1 cellular context compared by ENCODE assay signal in genomic region chr6:160991411-160992322, GRCh38.
TF ChIP-seq lines count a peak whose summit lies in the region.

TSS of gene MAP3K4 (plus strand) at chr6:160991769. CDS start at chr6:160991932, 163 bp downstream.

TF ChIP-seq in HepG2, 621 proteins besides CTCF, POLR2A, EP300 and RAD21 (continued from another document and continues in another):
- 0 out of 2 replicates have a peak, but pooled peaks have one; percentile 11 for TF ChIP-seq PRDM10 (CRISPR knock-in tag; IDR thresholded peaks at IDR 0.05; ENCODE audit: low read depth)
- no peak for TF ChIP-seq ATM (IDR thresholded peaks at IDR 0.05; ENCODE audit: borderline replicate concordance)
- no peak for TF ChIP-seq TEAD2 (CRISPR knock-in tag; IDR thresholded peaks at IDR 0.05)
- no peak for TF ChIP-seq RAD51 (IDR thresholded peaks at IDR 0.05; ENCODE audit: borderline replicate concordance)
- TF ChIP-seq HES4 (CRISPR knock-in tag; IDR thresholded peaks at IDR 0.05; ENCODE audit: borderline replicate concordance) = peak; percentile 87; the same call in 1 of the 2 replicates
- no peak for TF ChIP-seq MLLT10 (CRISPR knock-in tag; IDR thresholded peaks at IDR 0.05)
- peak; percentile 97 for TF ChIP-seq ZNF543 (CRISPR knock-in tag; IDR thresholded peaks at IDR 0.05)
- no peak for TF ChIP-seq ZNF841 (CRISPR knock-in tag; IDR thresholded peaks at IDR 0.05; ENCODE audit: borderline replicate concordance)
- TF ChIP-seq, protein P1, sequence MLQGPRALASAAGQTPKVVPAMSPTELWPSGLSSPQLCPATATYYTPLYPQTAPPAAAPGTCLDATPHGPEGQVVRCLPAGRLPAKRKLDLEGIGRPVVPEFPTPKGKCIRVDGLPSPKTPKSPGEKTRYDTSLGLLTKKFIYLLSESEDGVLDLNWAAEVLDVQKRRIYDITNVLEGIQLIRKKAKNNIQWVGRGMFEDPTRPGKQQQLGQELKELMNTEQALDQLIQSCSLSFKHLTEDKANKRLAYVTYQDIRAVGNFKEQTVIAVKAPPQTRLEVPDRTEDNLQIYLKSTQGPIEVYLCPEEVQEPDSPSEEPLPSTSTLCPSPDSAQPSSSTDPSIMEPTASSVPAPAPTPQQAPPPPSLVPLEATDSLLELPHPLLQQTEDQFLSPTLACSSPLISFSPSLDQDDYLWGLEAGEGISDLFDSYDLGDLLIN (CRISPR knock-in tag; IDR thresholded peaks at IDR 0.05; ENCODE audit: borderline replicate concordance) = peak; percentile 73; the same call in 1 of the 2 replicates
- peak; percentile 68; the same call in 1 of the 2 replicates for TF ChIP-seq ZNF101 (CRISPR knock-in tag; IDR thresholded peaks at IDR 0.05; ENCODE audit: borderline replicate concordance, low read depth)
- TF ChIP-seq ZBTB20 (CRISPR knock-in tag; IDR thresholded peaks at IDR 0.05; ENCODE audit: borderline replicate concordance, low read depth) = peak; percentile 32; the same call in 1 of the 2 replicates
- TF ChIP-seq MYC (CRISPR knock-in tag; IDR thresholded peaks at IDR 0.05; ENCODE audit: borderline replicate concordance) = peak; percentile 51; the same call in 1 of the 2 replicates
- peak; percentile 62 for TF ChIP-seq SP2 (CRISPR knock-in tag; IDR thresholded peaks at IDR 0.05)
- peak; percentile 59 for TF ChIP-seq POGZ (CRISPR knock-in tag; IDR thresholded peaks at IDR 0.05)
- TF ChIP-seq PCBP2 (optimal IDR thresholded peaks at IDR 0.05; ENCODE audit: low read depth, low read length, poor library complexity, severe bottlenecking) = no peak
- TF ChIP-seq ZNF607 (CRISPR knock-in tag; IDR thresholded peaks at IDR 0.05; ENCODE audit: borderline replicate concordance) = peak; percentile 74; the same call in 1 of the 2 replicates
- no peak for TF ChIP-seq ZNF207 (IDR thresholded peaks at IDR 0.05; ENCODE audit: borderline replicate concordance)
- peak; percentile 84 for TF ChIP-seq ZFX (CRISPR knock-in tag; IDR thresholded peaks at IDR 0.05; ENCODE audit: low read depth)
- TF ChIP-seq SOX13 (IDR thresholded peaks at IDR 0.05) = no peak
- TF ChIP-seq SOX13 (CRISPR knock-in tag; conservative IDR thresholded peaks at IDR 0.05 in 1 of 2, IDR thresholded peaks at IDR 0.05 in 1 of 2) = peak in 1 of 2 experiments; percentile 35; a peak in 2 of 4 replicates
- peak; percentile 37; the same call in 1 of the 2 replicates for TF ChIP-seq GTF3A (CRISPR knock-in tag; conservative IDR thresholded peaks at IDR 0.05)
- TF ChIP-seq MXI1 (IDR thresholded peaks at IDR 0.05; ENCODE audit: borderline replicate concordance, low read depth, low read length) = no peak
- TF ChIP-seq GMEB2 (CRISPR knock-in tag; IDR thresholded peaks at IDR 0.05; ENCODE audit: low read depth) = 0 out of 2 replicates have a peak, but pooled peaks have one; percentile 26
- peak; percentile 75 for TF ChIP-seq SP5 (CRISPR knock-in tag; IDR thresholded peaks at IDR 0.05; ENCODE audit: borderline replicate concordance, low read depth)
- TF ChIP-seq HCFC1 (IDR thresholded peaks at IDR 0.05; ENCODE audit: low read depth, low read length) = peak; percentile 37; the same call in 1 of the 2 replicates
- TF ChIP-seq, protein P2, sequence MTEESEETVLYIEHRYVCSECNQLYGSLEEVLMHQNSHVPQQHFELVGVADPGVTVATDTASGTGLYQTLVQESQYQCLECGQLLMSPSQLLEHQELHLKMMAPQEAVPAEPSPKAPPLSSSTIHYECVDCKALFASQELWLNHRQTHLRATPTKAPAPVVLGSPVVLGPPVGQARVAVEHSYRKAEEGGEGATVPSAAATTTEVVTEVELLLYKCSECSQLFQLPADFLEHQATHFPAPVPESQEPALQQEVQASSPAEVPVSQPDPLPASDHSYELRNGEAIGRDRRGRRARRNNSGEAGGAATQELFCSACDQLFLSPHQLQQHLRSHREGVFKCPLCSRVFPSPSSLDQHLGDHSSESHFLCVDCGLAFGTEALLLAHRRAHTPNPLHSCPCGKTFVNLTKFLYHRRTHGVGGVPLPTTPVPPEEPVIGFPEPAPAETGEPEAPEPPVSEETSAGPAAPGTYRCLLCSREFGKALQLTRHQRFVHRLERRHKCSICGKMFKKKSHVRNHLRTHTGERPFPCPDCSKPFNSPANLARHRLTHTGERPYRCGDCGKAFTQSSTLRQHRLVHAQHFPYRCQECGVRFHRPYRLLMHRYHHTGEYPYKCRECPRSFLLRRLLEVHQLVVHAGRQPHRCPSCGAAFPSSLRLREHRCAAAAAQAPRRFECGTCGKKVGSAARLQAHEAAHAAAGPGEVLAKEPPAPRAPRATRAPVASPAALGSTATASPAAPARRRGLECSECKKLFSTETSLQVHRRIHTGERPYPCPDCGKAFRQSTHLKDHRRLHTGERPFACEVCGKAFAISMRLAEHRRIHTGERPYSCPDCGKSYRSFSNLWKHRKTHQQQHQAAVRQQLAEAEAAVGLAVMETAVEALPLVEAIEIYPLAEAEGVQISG (CRISPR knock-in tag; IDR thresholded peaks at IDR 0.05) = peak; percentile 83
- 0 out of 2 replicates have a peak, but pooled peaks have one; percentile 2 for TF ChIP-seq TSC22D2 (CRISPR knock-in tag; IDR thresholded peaks at IDR 0.05; ENCODE audit: borderline replicate concordance)
- TF ChIP-seq ZSCAN21 (CRISPR knock-in tag; IDR thresholded peaks at IDR 0.05; ENCODE audit: borderline replicate concordance) = peak; percentile 87
- peak; percentile 60 for TF ChIP-seq ZNF788 (CRISPR knock-in tag; IDR thresholded peaks at IDR 0.05; ENCODE audit: borderline replicate concordance)
- 0 out of 2 replicates have a peak, but pooled peaks have one; percentile 28 for TF ChIP-seq MEIS2 (CRISPR knock-in tag; IDR thresholded peaks at IDR 0.05)
- peak; percentile 56 for TF ChIP-seq POLR2AphosphoS5 (IDR thresholded peaks at IDR 0.05; ENCODE audit: low read depth, low read length)
- peak; percentile 47 for TF ChIP-seq MXD4 (CRISPR knock-in tag; IDR thresholded peaks at IDR 0.05)
- peak; percentile 91; the same call in 1 of the 2 replicates for TF ChIP-seq EEA1 (CRISPR knock-in tag; IDR thresholded peaks at IDR 0.05; ENCODE audit: borderline replicate concordance)
- TF ChIP-seq ZFP37 (CRISPR knock-in tag; IDR thresholded peaks at IDR 0.05; ENCODE audit: borderline replicate concordance) = 0 out of 2 replicates have a peak, but pooled peaks have one; percentile 44
- TF ChIP-seq, protein P3, sequence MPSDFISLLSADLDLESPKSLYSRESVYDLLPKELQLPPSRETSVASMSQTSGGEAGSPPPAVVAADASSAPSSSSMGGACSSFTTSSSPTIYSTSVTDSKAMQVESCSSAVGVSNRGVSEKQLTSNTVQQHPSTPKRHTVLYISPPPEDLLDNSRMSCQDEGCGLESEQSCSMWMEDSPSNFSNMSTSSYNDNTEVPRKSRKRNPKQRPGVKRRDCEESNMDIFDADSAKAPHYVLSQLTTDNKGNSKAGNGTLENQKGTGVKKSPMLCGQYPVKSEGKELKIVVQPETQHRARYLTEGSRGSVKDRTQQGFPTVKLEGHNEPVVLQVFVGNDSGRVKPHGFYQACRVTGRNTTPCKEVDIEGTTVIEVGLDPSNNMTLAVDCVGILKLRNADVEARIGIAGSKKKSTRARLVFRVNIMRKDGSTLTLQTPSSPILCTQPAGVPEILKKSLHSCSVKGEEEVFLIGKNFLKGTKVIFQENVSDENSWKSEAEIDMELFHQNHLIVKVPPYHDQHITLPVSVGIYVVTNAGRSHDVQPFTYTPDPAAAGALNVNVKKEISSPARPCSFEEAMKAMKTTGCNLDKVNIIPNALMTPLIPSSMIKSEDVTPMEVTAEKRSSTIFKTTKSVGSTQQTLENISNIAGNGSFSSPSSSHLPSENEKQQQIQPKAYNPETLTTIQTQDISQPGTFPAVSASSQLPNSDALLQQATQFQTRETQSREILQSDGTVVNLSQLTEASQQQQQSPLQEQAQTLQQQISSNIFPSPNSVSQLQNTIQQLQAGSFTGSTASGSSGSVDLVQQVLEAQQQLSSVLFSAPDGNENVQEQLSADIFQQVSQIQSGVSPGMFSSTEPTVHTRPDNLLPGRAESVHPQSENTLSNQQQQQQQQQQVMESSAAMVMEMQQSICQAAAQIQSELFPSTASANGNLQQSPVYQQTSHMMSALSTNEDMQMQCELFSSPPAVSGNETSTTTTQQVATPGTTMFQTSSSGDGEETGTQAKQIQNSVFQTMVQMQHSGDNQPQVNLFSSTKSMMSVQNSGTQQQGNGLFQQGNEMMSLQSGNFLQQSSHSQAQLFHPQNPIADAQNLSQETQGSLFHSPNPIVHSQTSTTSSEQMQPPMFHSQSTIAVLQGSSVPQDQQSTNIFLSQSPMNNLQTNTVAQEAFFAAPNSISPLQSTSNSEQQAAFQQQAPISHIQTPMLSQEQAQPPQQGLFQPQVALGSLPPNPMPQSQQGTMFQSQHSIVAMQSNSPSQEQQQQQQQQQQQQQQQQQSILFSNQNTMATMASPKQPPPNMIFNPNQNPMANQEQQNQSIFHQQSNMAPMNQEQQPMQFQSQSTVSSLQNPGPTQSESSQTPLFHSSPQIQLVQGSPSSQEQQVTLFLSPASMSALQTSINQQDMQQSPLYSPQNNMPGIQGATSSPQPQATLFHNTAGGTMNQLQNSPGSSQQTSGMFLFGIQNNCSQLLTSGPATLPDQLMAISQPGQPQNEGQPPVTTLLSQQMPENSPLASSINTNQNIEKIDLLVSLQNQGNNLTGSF (CRISPR knock-in tag; IDR thresholded peaks at IDR 0.05) = peak; percentile 80; the same call in 1 of the 2 replicates
- TF ChIP-seq ZSCAN25 (CRISPR knock-in tag; IDR thresholded peaks at IDR 0.05) = peak; percentile 55; the same call in 1 of the 2 replicates
- TF ChIP-seq, protein P4, sequence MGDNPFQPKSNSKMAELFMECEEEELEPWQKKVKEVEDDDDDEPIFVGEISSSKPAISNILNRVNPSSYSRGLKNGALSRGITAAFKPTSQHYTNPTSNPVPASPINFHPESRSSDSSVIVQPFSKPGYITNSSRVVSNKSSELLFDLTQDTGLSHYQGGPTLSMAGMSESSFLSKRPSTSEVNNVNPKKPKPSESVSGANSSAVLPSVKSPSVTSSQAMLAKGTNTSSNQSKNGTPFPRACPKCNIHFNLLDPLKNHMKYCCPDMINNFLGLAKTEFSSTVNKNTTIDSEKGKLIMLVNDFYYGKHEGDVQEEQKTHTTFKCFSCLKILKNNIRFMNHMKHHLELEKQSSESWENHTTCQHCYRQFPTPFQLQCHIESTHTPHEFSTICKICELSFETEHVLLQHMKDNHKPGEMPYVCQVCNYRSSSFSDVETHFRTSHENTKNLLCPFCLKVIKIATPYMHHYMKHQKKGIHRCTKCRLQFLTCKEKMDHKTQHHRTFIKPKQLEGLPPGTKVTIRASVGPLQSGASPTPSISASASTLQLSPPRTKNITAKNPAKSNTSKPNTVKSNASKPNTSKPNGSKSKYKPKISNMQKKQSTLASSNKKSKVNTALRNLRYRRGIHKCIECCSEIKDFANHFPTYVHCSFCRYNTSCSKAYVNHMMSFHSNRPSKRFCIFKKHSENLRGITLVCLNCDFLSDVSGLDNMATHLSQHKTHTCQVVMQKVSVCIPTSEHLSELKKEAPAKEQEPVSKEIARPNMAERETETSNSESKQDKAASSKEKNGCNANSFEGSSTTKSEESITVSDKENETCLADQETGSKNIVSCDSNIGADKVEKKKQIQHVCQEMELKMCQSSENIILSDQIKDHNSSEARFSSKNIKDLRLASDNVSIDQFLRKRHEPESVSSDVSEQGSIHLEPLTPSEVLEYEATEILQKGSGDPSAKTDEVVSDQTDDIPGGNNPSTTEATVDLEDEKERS (CRISPR knock-in tag; IDR thresholded peaks at IDR 0.05) = no peak
- TF ChIP-seq ZNF780A (CRISPR knock-in tag; IDR thresholded peaks at IDR 0.05) = peak; percentile 77; the same call in 1 of the 2 replicates
- no peak for TF ChIP-seq PLSCR1 (CRISPR knock-in tag; IDR thresholded peaks at IDR 0.05; ENCODE audit: borderline replicate concordance)
- TF ChIP-seq HNRNPK (IDR thresholded peaks at IDR 0.05; ENCODE audit: low read depth, low read length, poor library complexity, severe bottlenecking) = peak; percentile 25
